Comparison of ENCODE assay signal across 2 cellular contexts in the genomic region with DNA sequence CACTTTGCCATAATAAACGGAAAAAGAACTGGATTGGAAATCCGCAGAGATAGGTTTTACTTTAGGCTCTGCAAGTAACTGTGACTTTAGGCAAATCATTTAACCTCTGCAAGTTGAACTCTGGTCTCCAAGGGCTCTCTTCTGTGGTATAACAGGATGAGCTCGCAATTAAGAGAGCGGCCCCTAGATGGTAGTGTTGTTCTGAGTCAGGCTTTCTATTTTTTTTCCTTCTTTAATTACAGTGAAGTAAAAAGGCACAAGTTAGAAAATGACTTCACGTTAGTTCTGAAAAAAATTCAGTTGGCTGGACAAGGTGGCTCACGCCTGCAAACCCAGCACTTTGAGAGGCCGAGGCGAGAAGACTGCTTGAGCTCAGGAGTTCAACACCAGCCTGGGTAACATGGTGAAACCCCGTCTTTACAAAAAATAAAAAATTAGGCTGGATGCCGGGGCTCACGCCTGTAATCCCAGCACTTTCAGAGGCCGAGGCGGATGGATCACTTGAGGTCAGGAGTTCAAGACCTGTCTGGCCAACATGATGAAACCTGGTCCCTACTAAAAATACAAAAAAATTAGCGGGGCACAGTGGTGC.
TF ChIP-seq lines count a peak whose summit lies in the region.

No MANE protein-coding gene starts in this region.

TF ChIP-seq in HCT116, 20 proteins besides CTCF, POLR2A, EP300 and RAD21:
- no peak for TF ChIP-seq ATF3 (IDR thresholded peaks at IDR 0.05)

TF ChIP-seq in K562, 482 proteins besides CTCF, POLR2A, EP300 and RAD21:
- TF ChIP-seq DEAF1 (CRISPR knock-in tag; IDR thresholded peaks at IDR 0.05) = 0 out of 2 replicates have a peak, but pooled peaks have one; percentile 13
- TF ChIP-seq SMC3 (conservative IDR thresholded peaks at IDR 0.05; ENCODE audit: insufficient read depth, low read depth, low read length) = 0 out of 2 replicates have a peak, but pooled peaks have one; percentile 32
- TF ChIP-seq BRCA1 (IDR thresholded peaks at IDR 0.05) = no peak
- no peak for TF ChIP-seq BRCA1 (CRISPR knock-in tag; IDR thresholded peaks at IDR 0.05)
- TF ChIP-seq, protein P1, sequence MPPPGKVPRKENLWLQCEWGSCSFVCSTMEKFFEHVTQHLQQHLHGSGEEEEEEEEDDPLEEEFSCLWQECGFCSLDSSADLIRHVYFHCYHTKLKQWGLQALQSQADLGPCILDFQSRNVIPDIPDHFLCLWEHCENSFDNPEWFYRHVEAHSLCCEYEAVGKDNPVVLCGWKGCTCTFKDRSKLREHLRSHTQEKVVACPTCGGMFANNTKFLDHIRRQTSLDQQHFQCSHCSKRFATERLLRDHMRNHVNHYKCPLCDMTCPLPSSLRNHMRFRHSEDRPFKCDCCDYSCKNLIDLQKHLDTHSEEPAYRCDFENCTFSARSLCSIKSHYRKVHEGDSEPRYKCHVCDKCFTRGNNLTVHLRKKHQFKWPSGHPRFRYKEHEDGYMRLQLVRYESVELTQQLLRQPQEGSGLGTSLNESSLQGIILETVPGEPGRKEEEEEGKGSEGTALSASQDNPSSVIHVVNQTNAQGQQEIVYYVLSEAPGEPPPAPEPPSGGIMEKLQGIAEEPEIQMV (tag; conservative IDR thresholded peaks at IDR 0.05; ENCODE audit: low read depth) = no peak
- TF ChIP-seq ZNF57 (CRISPR knock-in tag; IDR thresholded peaks at IDR 0.05) = no peak
- TF ChIP-seq KLF10 (CRISPR knock-in tag; IDR thresholded peaks at IDR 0.05) = no peak
- no peak for TF ChIP-seq ZNF830 (CRISPR knock-in tag; IDR thresholded peaks at IDR 0.05)
- TF ChIP-seq ZNF384 (IDR thresholded peaks at IDR 0.05; ENCODE audit: low read depth, low read length) = peak; percentile 91
TF ChIP-seq in K562: peak in this region for 3.
